1 cellular context compared by ENCODE assay signal in genomic region chr12:7189398-7190267, GRCh38.
TF ChIP-seq lines count a peak whose summit lies in the region.

PEX5 (plus strand) TSS chr12:7189686; CDS start chr12:7190378, 692 bp downstream.

TF ChIP-seq in HepG2, 621 proteins besides CTCF, POLR2A, EP300 and RAD21 (continued from another document and continues in another):
- peak; percentile 60; the same call in 1 of the 2 replicates for TF ChIP-seq ZNF142 (CRISPR knock-in tag; IDR thresholded peaks at IDR 0.05)
- TF ChIP-seq PHF8 (CRISPR knock-in tag; IDR thresholded peaks at IDR 0.05), result peak; percentile 6; the same call in 1 of the 2 replicates
- 0 out of 2 replicates have a peak, but pooled peaks have one; percentile 22 for TF ChIP-seq KDM3A (CRISPR knock-in tag; IDR thresholded peaks at IDR 0.05; ENCODE audit: low read depth)
- no peak for TF ChIP-seq MAFK (conservative IDR thresholded peaks at IDR 0.05 in 1 of 2, IDR thresholded peaks at IDR 0.05 in 1 of 2; ENCODE audit: low read length in 2 of 2)
- TF ChIP-seq MEIS1 (CRISPR knock-in tag; IDR thresholded peaks at IDR 0.05; ENCODE audit: borderline replicate concordance), result no peak
- peak; percentile 49; the same call in 1 of the 2 replicates for TF ChIP-seq MEIS2 (CRISPR knock-in tag; IDR thresholded peaks at IDR 0.05)
- peak; percentile 44; the same call in 1 of the 2 replicates for TF ChIP-seq KDM2A (CRISPR knock-in tag; IDR thresholded peaks at IDR 0.05; ENCODE audit: borderline replicate concordance, low read depth)
- TF ChIP-seq CAMTA2 (CRISPR knock-in tag; IDR thresholded peaks at IDR 0.05; ENCODE audit: borderline replicate concordance), result no peak
- no peak for TF ChIP-seq FUBP1 (CRISPR knock-in tag; IDR thresholded peaks at IDR 0.05; ENCODE audit: borderline replicate concordance)
- TF ChIP-seq ZNF792 (CRISPR knock-in tag; IDR thresholded peaks at IDR 0.05), result no peak; the same call in 1 of the 2 replicates
- TF ChIP-seq ZBTB40 (IDR thresholded peaks at IDR 0.05), result no peak
- peak; percentile 4; the same call in 1 of the 2 replicates for TF ChIP-seq ZBTB40 (CRISPR knock-in tag; IDR thresholded peaks at IDR 0.05)
- no peak for TF ChIP-seq ZNF775 (CRISPR knock-in tag; IDR thresholded peaks at IDR 0.05; ENCODE audit: borderline replicate concordance)
- TF ChIP-seq CBFB (CRISPR knock-in tag; IDR thresholded peaks at IDR 0.05), result no peak
- no peak for TF ChIP-seq KDM5A (IDR thresholded peaks at IDR 0.05; ENCODE audit: borderline replicate concordance, low read length)
- TF ChIP-seq ZNF784 (CRISPR knock-in tag; IDR thresholded peaks at IDR 0.05; ENCODE audit: borderline replicate concordance), result no peak
- TF ChIP-seq ZBTB3 (CRISPR knock-in tag; IDR thresholded peaks at IDR 0.05; ENCODE audit: borderline replicate concordance, low read depth), result no peak
- no peak for TF ChIP-seq KLF13 (CRISPR knock-in tag; IDR thresholded peaks at IDR 0.05)
- TF ChIP-seq TCF7 (IDR thresholded peaks at IDR 0.05; ENCODE audit: low read depth), result no peak
- TF ChIP-seq ZBTB42 (CRISPR knock-in tag; IDR thresholded peaks at IDR 0.05), result no peak
- no peak for TF ChIP-seq THRA (CRISPR knock-in tag; IDR thresholded peaks at IDR 0.05; ENCODE audit: borderline replicate concordance)
- TF ChIP-seq ZNF670 (CRISPR knock-in tag; IDR thresholded peaks at IDR 0.05; ENCODE audit: borderline replicate concordance), result no peak
- peak; percentile 37; the same call in 1 of the 2 replicates for TF ChIP-seq SIN3A (IDR thresholded peaks at IDR 0.05; ENCODE audit: borderline replicate concordance, low read depth, low read length)
- no peak for TF ChIP-seq ZNF407 (CRISPR knock-in tag; IDR thresholded peaks at IDR 0.05; ENCODE audit: not compliant biosample characterization)
